Comparison of ENCODE assay signal across 21 cellular contexts in genomic region chr22:43011079-43011478, GRCh38. TPM values are rescaled to one million over a fixed set of nuclear protein-coding genes. Genes with fewer than 3 reads are reported as not detected.
DNase-seq lines count a peak whose midpoint lies in the region; ATAC-seq, FAIRE-seq and TF ChIP-seq lines count a peak whose summit lies in the region.
"Had no signal": no experiment of that assay in that cellular context is flagged by ENCODE, and none has a peak within 500 bp of the region (broad histone marks: within the 10 kb centered on the region; RNA-seq: fewer than 3 reads in every experiment).

No MANE protein-coding gene starts in this region.

- intact Hi-C loops in breast epithelium (cut with DNase I; ENCODE audit: low total_unique reads) = no loop called here
- intact Hi-C loops in lower lobe of right lung (cut with DNase I) = no loop called here

- H3K27me3 ChIP-seq in AG04450 (ENCODE audit: control insufficient read depth, insufficient read depth, low read length) (no peaks in the 10 kb centered on the region), HUES48 (ENCODE audit: control insufficient read depth, insufficient read depth, low read length) (no peaks in the 10 kb centered on the region), breast epithelium (no peaks in the 10 kb centered on the region), lower lobe of right lung (ENCODE audit: low read depth) (no peaks in the 10 kb centered on the region)

- TF ChIP-seq CTCF in AG04450 (IDR thresholded peaks at IDR 0.05; ENCODE audit: low read depth, low read length) (peak; percentile 23; the same call in 1 of the 2 replicates), breast epithelium (IDR thresholded peaks at IDR 0.05) (peak in 2 of 3 donors; percentile 11 to 40), lower lobe of right lung (IDR thresholded peaks at IDR 0.05) (no peak), RWPE1 (conservative IDR thresholded peaks at IDR 0.05; ENCODE audit: low read depth) (no peak)

- peaks cover 34% of the 10 kb centered on the region for H3K4me1 ChIP-seq in HUES48 (ENCODE audit: control insufficient read depth, insufficient read depth, low read length)
- H3K4me1 ChIP-seq in breast epithelium = peaks cover 2 to 4% of the 10 kb centered on the region in 2 donors
- H3K4me1 ChIP-seq in lower lobe of right lung = peaks cover 63% of the 10 kb centered on the region

- no peak overlapping the region for H3K4me3 ChIP-seq in AG04450 (ENCODE audit: low read depth, low read length)
- H3K4me3 ChIP-seq in HUES48 (ENCODE audit: low read depth, low read length) = peak overlapping the region; percentile 3; the same call in 1 of the 2 replicates
- H3K4me3 ChIP-seq in breast epithelium = no peak overlapping the region
- no peak overlapping the region for H3K4me3 ChIP-seq in lower lobe of right lung
- H3K4me3 ChIP-seq: skin epidermis had no signal

- ATAC-seq in lower lobe of right lung = no peak
- ATAC-seq: Right ventricle myocardium inferior; stimulated activated memory B cell treated with anti-CD40 and anti-IgM and Interleukin-4, amounts not matched to agents 10 μg/mL and 1 μg/mL and 100 μg/mL, for 72 hours; T-helper 17 cell had no signal

- no peak for DNase-seq in AG04450 (ENCODE audit: low read depth, low spot score)
- DNase-seq in breast epithelium (ENCODE audit: low spot score in 2 of 2) = peak in 1 of 2 donors; percentile 57
- DNase-seq in lower lobe of right lung = peak; percentile 7
- no peak for DNase-seq in RCC 7860 (ENCODE audit: low spot score)
- no peak for DNase-seq in activated CD4-positive, alpha-beta T cell treated with anti-CD3 and anti-CD28 coated beads, Interleukin-2, amount 50 U/mL, for 48 hours
- DNase-seq in RWPE1 (ENCODE audit: low spot score) = no peak
- no peak for DNase-seq in activated CD4-positive, CD25-positive, alpha-beta regulatory T cell (lab: John Stamatoyannopoulos, UW)
- DNase-seq: activated CD4-positive, alpha-beta T cell treated with anti-CD3 and anti-CD28 coated beads for 4 hours; activated T-cell treated with anti-CD3 and anti-CD28 coated beads for 4 hours; central memory CD4-positive, alpha-beta T cell; COR-L47; GDM1; HCEC 1CT; NCI-H2171; T-helper 17 cell had no signal

- H3K9me3 ChIP-seq in AG04450 (ENCODE audit: control insufficient read depth, insufficient read depth, low read length) (no peaks in the 10 kb centered on the region), HUES48 (ENCODE audit: control insufficient read depth, insufficient read depth, low read length) (no peaks in the 10 kb centered on the region), breast epithelium (no peaks in the 10 kb centered on the region), lower lobe of right lung (no peaks in the 10 kb centered on the region)

- FAIRE-seq in RCC 7860 (lab: Jason Lieb, UNC) = no peak
- FAIRE-seq: endometrium, frontal cortex had no signal

- TF ChIP-seq POLR2A in breast epithelium (IDR thresholded peaks at IDR 0.05) = no peak

- 0 out of 2 replicates have a peak overlapping the region, but pooled peaks have one; percentile 5 for H3K9ac ChIP-seq in HUES48 (ENCODE audit: low read depth, low read length)

- CTCF ChIA-PET in AG04450 (lab: Charles Lee) = no interaction called here
- CTCF ChIA-PET in RWPE1 (lab: Yijun Ruan, JAX) = interaction anchor here (0.6 kb wide), 1 partner anchor 191 kb away, joined by 3 read pairs; no protein-coding TSS in a partner anchor

- POLR2A ChIA-PET in AG04450 (lab: Yijun Ruan, JAX) = no interaction called here
- POLR2A ChIA-PET in RWPE1 (lab: Yijun Ruan, JAX; ENCODE audit: low non-redundant PET) = no interaction called here

- no peak overlapping the region for H3K27ac ChIP-seq in AG04450 (ENCODE audit: low read depth, low read length)
- no peak overlapping the region for H3K27ac ChIP-seq in HUES48 (ENCODE audit: low read depth, low read length)
- peak overlapping the region; percentile 22 to 57 for H3K27ac ChIP-seq in breast epithelium
- H3K27ac ChIP-seq in lower lobe of right lung = peak overlapping the region; percentile 12
- H3K27ac ChIP-seq in RWPE1 = no peak overlapping the region; the same call in 1 of the 2 replicates
- H3K27ac ChIP-seq: skin epidermis had no signal

- H3K36me3 ChIP-seq in HUES48 (ENCODE audit: control insufficient read depth, insufficient read depth, low read length) = no peaks in the 10 kb centered on the region
- no peaks in the 10 kb centered on the region for H3K36me3 ChIP-seq in breast epithelium
- no peaks in the 10 kb centered on the region for H3K36me3 ChIP-seq in lower lobe of right lung

RNA-seq across cellular contexts. Expression of gene PACSIN2, which starts 3.9 kb away (rescaled TPM):
- polyA plus RNA-seq in AG04450 (2011; rRNA removed) = 59.6 and 60.2 TPM in 2 replicates
- polyA minus RNA-seq in AG04450 (2011; rRNA and poly(A)+ RNA removed) = 27.0 and 32.7 TPM in 2 replicates
- total RNA-seq in breast epithelium = 10 to 100 TPM; 43.8 to 82.7 (median 72.4) TPM
- 104 TPM for total RNA-seq in lower lobe of right lung

Comparison
In these comparisons a context has a peak if more than half of its experiments do, and no peak if none do; other contexts are left out.
1. H3K27ac ChIP-seq: peak in breast epithelium (2 of 2) and lower lobe of right lung (single experiment); none in AG04450 (single experiment), HUES48 (single experiment) and RWPE1 (single experiment).
2. CTCF ChIP-seq: peak in AG04450 (single experiment) and breast epithelium (2 of 3); none in lower lobe of right lung (single experiment) and RWPE1 (single experiment).